In the genomic region with DNA sequence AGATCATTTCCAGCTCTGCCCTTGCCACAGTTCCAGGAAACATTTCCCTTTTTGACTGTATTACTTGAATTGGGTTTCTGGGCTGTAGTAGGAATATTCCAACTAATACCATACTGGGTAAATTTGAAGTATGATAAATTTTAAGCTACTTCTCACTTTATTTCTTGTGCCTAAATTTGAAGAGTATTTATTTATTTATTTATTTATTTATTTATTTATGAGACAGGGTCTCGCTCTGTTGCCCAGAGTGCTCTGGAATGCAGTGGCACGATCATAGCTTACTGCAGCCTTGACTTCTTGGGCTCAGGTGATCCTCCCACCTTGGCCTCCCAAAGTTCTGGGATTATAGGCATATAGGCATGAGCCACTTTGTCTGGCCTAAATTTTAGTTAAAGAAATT, we compare ENCODE assay signal across 20 cellular contexts.
DNase-seq lines count a peak whose midpoint lies in the region; ATAC-seq and TF ChIP-seq lines count a peak whose summit lies in the region.
"Had no signal": no experiment of that assay in that cellular context is flagged by ENCODE, and none has a peak within 500 bp of the region (broad histone marks: within the 10 kb centered on the region; RNA-seq: fewer than 3 reads in every experiment).

No MANE protein-coding gene starts in this region.

- no peak overlapping the region for H2AK9ac ChIP-seq in IMR-90 (replicated peaks; ENCODE audit: low read depth, low read length, poor library complexity)

- H3K27me3 ChIP-seq in IMR-90 (ENCODE audit: control insufficient read depth, insufficient read depth, low read length) (no peaks in the 10 kb centered on the region), hepatocyte (no peaks in the 10 kb centered on the region), WERI-Rb-1 (ENCODE audit: insufficient read depth, low read depth, severe bottlenecking) (no peaks in the 10 kb centered on the region)
- H3K27me3 ChIP-seq: BLaER1 treated with 17β-estradiol and CSF1 and Interleukin-3, amounts not matched to agents 10 nM and 100 nM had no signal

- peaks cover 21% of the 10 kb centered on the region for H3K9me1 ChIP-seq in IMR-90 (ENCODE audit: insufficient read depth, low read length)

- in situ Hi-C loops in IMR-90 (cut with MboI; ENCODE audit: low sequenced_read_pairs) = no loop called here

- no peak overlapping the region for H2BK120ac ChIP-seq in IMR-90 (ENCODE audit: low read depth, low read length)

- H3K4me1 ChIP-seq in HEK293 (ENCODE audit: control insufficient read depth, insufficient read depth, low read length) (0 out of 2 replicates have a peak, but pooled peaks cover 3% of the 10 kb centered on the region), IMR-90 (ENCODE audit: control insufficient read depth, insufficient read depth, low read length) (peaks cover 18% of the 10 kb centered on the region), hepatocyte (ENCODE audit: insufficient read depth) (peaks cover 53% of the 10 kb centered on the region)

- H2BK20ac ChIP-seq in IMR-90 (ENCODE audit: low read depth, low read length) = no peak overlapping the region

- peaks cover 85% of the 10 kb centered on the region for H3K79me2 ChIP-seq in hepatocyte

- no peak for DNase-seq in IMR-90
- no peak for DNase-seq in hepatocyte (ENCODE audit: low spot score)
- no peak for DNase-seq in germinal center (ENCODE audit: low spot score)
- no peak for DNase-seq in activated CD8-positive, alpha-beta memory T cell treated with anti-CD3 and anti-CD28 coated beads, Interleukin-2, amount 10 ng/mL, durations not matched to agents 7 days and 5 days
- DNase-seq in AG08396 (ENCODE audit: low spot score) = no peak
- no peak for DNase-seq in WERI-Rb-1
- DNase-seq: 8988T; ACHN; AML-193; Calu3; CD4-positive, alpha-beta T cell; CD8-positive, alpha-beta T cell; DMS79 treated with DMSO at 0.1 percent for 48 hours; GF-D8 had no signal

- peak overlapping the region in 2 of 3 experiments; percentile 64 to 90 for H3K27ac Mint-ChIP-seq in nephron
- no peak overlapping the region for H3K27ac Mint-ChIP-seq in activated CD8-positive, alpha-beta memory T cell treated with anti-CD3 and anti-CD28 coated beads, Interleukin-2, amount 10 ng/mL, durations not matched to agents 7 days and 5 days
- H3K27ac Mint-ChIP-seq: B cell; CD4-positive, alpha-beta T cell; CD8-positive, alpha-beta T cell had no signal

- WGBS in IMR-90 (ENCODE audit: extremely low coverage in 2 of 2, insufficient read length in 1 of 2), 2 experiments = no CpG with 5 or more reads among the region's 2 CpGs
- WGBS in hepatocyte (ENCODE audit: low lambda C conversion rate, missing lambda C conversion rate) = 95% methylated on average over 2 of the region's 2 CpGs

- H3K4me2 ChIP-seq in IMR-90 (ENCODE audit: low read depth, low read length) = no peak overlapping the region
- H3K4me2 ChIP-seq in hepatocyte = peak overlapping the region; percentile 39

- intact Hi-C loops in IMR-90 (cut with micrococcal nuclease) = no loop called here

- H3K36me3 Mint-ChIP-seq in nephron (ENCODE audit: low read depth) = no peaks in the 10 kb centered on the region
- H3K36me3 Mint-ChIP-seq in activated CD8-positive, alpha-beta memory T cell treated with anti-CD3 and anti-CD28 coated beads, Interleukin-2, amount 10 ng/mL, durations not matched to agents 7 days and 5 days = no peaks in the 10 kb centered on the region
- H3K36me3 Mint-ChIP-seq: CD8-positive, alpha-beta T cell had no signal

- CTCF ChIA-PET in HEK293 (lab: Yijun Ruan, JAX) (no interaction called here), IMR-90 (lab: Yijun Ruan, JAX) (no interaction called here)
- CTCF ChIA-PET in activated CD8-positive, alpha-beta memory T cell treated with anti-CD3 and anti-CD28 coated beads, Interleukin-2, amount 10 ng/mL, durations not matched to agents 7 days and 5 days (lab: Charles Lee) = no interaction called here

- no peak overlapping the region for H3K18ac ChIP-seq in IMR-90 (ENCODE audit: low read depth, low read length)

- no peak for TF ChIP-seq POLR2A in IMR-90 (IDR thresholded peaks at IDR 0.05; ENCODE audit: low read depth, low read length)

- 0 out of 2 replicates have a peak overlapping the region, but pooled peaks have one; percentile 2 for H3K4ac ChIP-seq in IMR-90 (ENCODE audit: low read depth, low read length)

- no peak overlapping the region for H2AK5ac ChIP-seq in IMR-90 (ENCODE audit: low read depth, low read length)

- no peak overlapping the region for H2AFZ ChIP-seq in IMR-90 (replicated peaks; ENCODE audit: low read length, poor library complexity)
- H2AFZ ChIP-seq in hepatocyte = no peak overlapping the region

- dilution Hi-C loops in IMR-90 (cut with HindIII; ENCODE audit: low sequenced_read_pairs, unreplicated experiment) = no loop called here

- H4K20me1 ChIP-seq in IMR-90 (ENCODE audit: insufficient read depth, low read length) (peaks cover 28% of the 10 kb centered on the region), hepatocyte (ENCODE audit: insufficient read depth, poor library complexity, severe bottlenecking) (no peaks in the 10 kb centered on the region)
- H4K20me1 ChIP-seq: BLaER1 treated with 17β-estradiol and CSF1 and Interleukin-3, amounts not matched to agents 10 nM and 100 nM had no signal

- POLR2A ChIA-PET in HEK293 (lab: Yijun Ruan, JAX) (no interaction called here), IMR-90 (lab: Charles Lee; ENCODE audit: unreplicated experiment) (interaction anchor here (0.6 kb wide), 1 partner anchor 37 kb away, joined by 8 read pairs; no protein-coding TSS in a partner anchor)

- no peak overlapping the region for H4K5ac ChIP-seq in IMR-90 (ENCODE audit: low read depth, low read length)

- no peak overlapping the region for H3K9ac ChIP-seq in IMR-90 (ENCODE audit: low read depth, low read length)
- H3K9ac ChIP-seq: BLaER1 treated with 17β-estradiol and CSF1 and Interleukin-3, amounts not matched to agents 10 nM and 100 nM had no signal

- no TSS peak for BruUV-seq in IMR-90 (replicated peaks; lab: Mats Ljungman, UMichigan)

- H3K9me3 ChIP-seq in HEK293 (ENCODE audit: control insufficient read depth, insufficient read depth, low read depth, low read length) (no peaks in the 10 kb centered on the region), IMR-90 (ENCODE audit: control insufficient read depth, insufficient read depth, low read length) (no peaks in the 10 kb centered on the region), hepatocyte (ENCODE audit: low read depth) (no peaks in the 10 kb centered on the region), WERI-Rb-1 (ENCODE audit: severe bottlenecking) (no peaks in the 10 kb centered on the region)
- H3K9me3 ChIP-seq: BLaER1 treated with 17β-estradiol and CSF1 and Interleukin-3, amounts not matched to agents 10 nM and 100 nM; Caco-2 had no signal

- no peak overlapping the region for H2BK15ac ChIP-seq in IMR-90 (ENCODE audit: low read depth, low read length)

- H3K79me1 ChIP-seq in IMR-90 (ENCODE audit: low read depth in 1 of 2, low read length in 2 of 2) = peaks cover 18 to 62% of the 10 kb centered on the region in 2 experiments

- no peak overlapping the region for H3K56ac ChIP-seq in IMR-90 (ENCODE audit: extremely low read depth, insufficient read depth, low read length)

- TF ChIP-seq CTCF in HEK293 (tag by site-specific recombination; IDR thresholded peaks at IDR 0.05) (no peak), IMR-90 (conservative IDR thresholded peaks at IDR 0.05; ENCODE audit: low read depth, low read length) (no peak), hepatocyte (IDR thresholded peaks at IDR 0.05; ENCODE audit: poor library complexity) (no peak), nephron (IDR thresholded peaks at IDR 0.05; ENCODE audit: unreplicated experiment in 3 of 3) (no peak), WERI-Rb-1 (IDR thresholded peaks at IDR 0.05; ENCODE audit: low read depth, low read length) (no peak)

- H3K9me3 Mint-ChIP-seq in nephron = no peaks in the 10 kb centered on the region
- no peaks in the 10 kb centered on the region for H3K9me3 Mint-ChIP-seq in activated CD8-positive, alpha-beta memory T cell treated with anti-CD3 and anti-CD28 coated beads, Interleukin-2, amount 10 ng/mL, durations not matched to agents 7 days and 5 days (ENCODE audit: low read depth)
- H3K9me3 Mint-ChIP-seq: CD4-positive, alpha-beta T cell; CD8-positive, alpha-beta T cell had no signal

- H3K9me2 ChIP-seq in hepatocyte (replicated peaks; ENCODE audit: insufficient read depth) = no peaks in the 10 kb centered on the region

- H4K8ac ChIP-seq in IMR-90 (ENCODE audit: low read depth in 2 of 2, low read length in 2 of 2) = no peak overlapping the region

- no peak overlapping the region for H3K4me3 Mint-ChIP-seq in nephron
- H3K4me3 Mint-ChIP-seq in activated CD8-positive, alpha-beta memory T cell treated with anti-CD3 and anti-CD28 coated beads, Interleukin-2, amount 10 ng/mL, durations not matched to agents 7 days and 5 days = no peak overlapping the region
- H3K4me3 Mint-ChIP-seq: B cell; CD4-positive, alpha-beta T cell; CD8-positive, alpha-beta T cell had no signal

- no peak overlapping the region for H3K14ac ChIP-seq in IMR-90 (replicated peaks; ENCODE audit: low read depth, low read length)

- no peak overlapping the region for H4K91ac ChIP-seq in IMR-90 (ENCODE audit: insufficient read depth, low read depth, low read length)

- H3K4me1 Mint-ChIP-seq in nephron = peaks cover 6% of the 10 kb centered on the region
- H3K4me1 Mint-ChIP-seq in activated CD8-positive, alpha-beta memory T cell treated with anti-CD3 and anti-CD28 coated beads, Interleukin-2, amount 10 ng/mL, durations not matched to agents 7 days and 5 days = no peaks in the 10 kb centered on the region

- no peak for ATAC-seq in IMR-90 (ENCODE audit: low read depth)
- no peak for ATAC-seq in activated CD8-positive, alpha-beta memory T cell treated with anti-CD3 and anti-CD28 coated beads, Interleukin-2, amount 10 ng/mL, durations not matched to agents 7 days and 5 days
- ATAC-seq: CD8-positive, alpha-beta T cell had no signal

- H3K27me3 Mint-ChIP-seq in nephron (ENCODE audit: low read depth) = no peaks in the 10 kb centered on the region
- H3K27me3 Mint-ChIP-seq in activated CD8-positive, alpha-beta memory T cell treated with anti-CD3 and anti-CD28 coated beads, Interleukin-2, amount 10 ng/mL, durations not matched to agents 7 days and 5 days = peaks cover 33% of the 10 kb centered on the region
- H3K27me3 Mint-ChIP-seq: B cell had no signal

- H3K36me3 ChIP-seq in HEK293 (ENCODE audit: control insufficient read depth in 2 of 2, insufficient read depth in 1 of 2, low read length in 2 of 2) (no peaks in the 10 kb centered on the region), IMR-90 (ENCODE audit: control insufficient read depth, insufficient read depth, low read length) (0 out of 2 replicates have a peak, but pooled peaks cover 3% of the 10 kb centered on the region), hepatocyte (replicated peaks; ENCODE audit: insufficient read depth, low read depth) (no peaks in the 10 kb centered on the region), WERI-Rb-1 (no peaks in the 10 kb centered on the region)

- H2BK5ac ChIP-seq in IMR-90 (ENCODE audit: low read depth, low read length, poor library complexity, severe bottlenecking) = no peak overlapping the region

- H3K27ac ChIP-seq in HEK293 (ENCODE audit: extremely low read depth, low read depth, low read length) (no peak overlapping the region), IMR-90 (ENCODE audit: insufficient read depth, low read length) (no peak overlapping the region), hepatocyte (peak overlapping the region; percentile 80), WERI-Rb-1 (no peak overlapping the region)
- H3K27ac ChIP-seq: BLaER1 treated with 17β-estradiol and CSF1 and Interleukin-3, amounts not matched to agents 10 nM and 100 nM; C4-2B had no signal

- TF ChIP-seq RAD21 in IMR-90 (IDR thresholded peaks at IDR 0.05; ENCODE audit: low read length) = no peak

- H3K4me3 ChIP-seq in HEK293 (ENCODE audit: low read depth, low read length) (no peak overlapping the region), IMR-90 (ENCODE audit: insufficient read depth, low read depth, low read length) (no peak overlapping the region), hepatocyte (no peak overlapping the region), WERI-Rb-1 (ENCODE audit: low read depth, low read length) (no peak overlapping the region)
- H3K4me3 ChIP-seq: BLaER1 treated with 17β-estradiol and CSF1 and Interleukin-3, amounts not matched to agents 10 nM and 100 nM had no signal

- no peak overlapping the region for H3K23ac ChIP-seq in IMR-90 (ENCODE audit: low read depth, low read length)
